ENCODE assay signal across 32 cellular contexts in the genomic region with DNA sequence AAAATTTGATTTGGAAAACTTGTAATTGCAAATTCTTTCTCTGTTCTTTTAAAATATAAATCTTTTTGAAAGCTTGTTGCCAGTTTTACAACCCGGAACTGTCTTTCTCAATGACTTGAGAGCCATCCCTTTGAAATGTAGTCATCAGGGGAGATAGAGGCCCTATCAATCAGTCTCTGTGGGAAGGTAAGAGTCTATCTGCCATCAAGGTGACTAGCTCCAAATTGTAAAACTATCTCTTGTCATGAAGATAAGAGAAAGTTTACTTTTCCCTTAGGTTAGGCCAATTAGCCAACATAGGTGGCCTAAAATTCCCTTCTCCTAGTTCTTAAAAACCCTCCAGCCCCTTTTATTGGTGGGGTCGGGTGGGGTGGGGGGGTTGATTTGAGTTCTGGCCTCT.
DNase-seq lines count a peak whose midpoint lies in the region; ATAC-seq and TF ChIP-seq lines count a peak whose summit lies in the region.
"Had no signal": no experiment of that assay in that cellular context is flagged by ENCODE, and none has a peak within 500 bp of the region (broad histone marks: within the 10 kb centered on the region; RNA-seq: fewer than 3 reads in every experiment).

No MANE protein-coding gene starts in this region.

- H2AK5ac ChIP-seq in mesendoderm (ENCODE audit: low read length): no peak overlapping the region

- WGBS in mesendoderm (ENCODE audit: extremely low coverage, insufficient coverage, low lambda C conversion rate): no CpG with 5 or more reads among the region's 2 CpGs
- 44 to 61% methylated on average over 2 of the region's 2 CpGs for WGBS in body of pancreas, 2 donors

- no peak overlapping the region for H3K18ac ChIP-seq in mesendoderm (ENCODE audit: low read length)

- H3F3A ChIP-seq in GM23338 (replicated peaks; ENCODE audit: low read depth) (no peaks in the 10 kb centered on the region), neural progenitor cell (ENCODE audit: low read depth) (no peaks in the 10 kb centered on the region)

- H3K27ac ChIP-seq in GM23338 (ENCODE audit: low read depth) (no peak overlapping the region), mesendoderm (ENCODE audit: low read depth, low read length) (no peak overlapping the region), neural progenitor cell (peak overlapping the region; percentile 43), body of pancreas (no peak overlapping the region)
- H3K27ac ChIP-seq: 22Rv1; A549; BLaER1; BLaER1 treated with 17β-estradiol and CSF1 and Interleukin-3, amounts not matched to agents 10 nM and 100 nM; C4-2B had no signal

- H3K4me1 Mint-ChIP-seq in GM23338: peaks cover 10% of the 10 kb centered on the region
- H3K4me1 Mint-ChIP-seq in neural progenitor cell: no peaks in the 10 kb centered on the region
- H3K4me1 Mint-ChIP-seq: B cell; CD14-positive monocyte; CD4-positive, alpha-beta memory T cell; CD4-positive, CD25-positive, alpha-beta regulatory T cell; CD8-positive, alpha-beta memory T cell had no signal

- H3K27ac Mint-ChIP-seq in GM23338 (no peak overlapping the region), neural progenitor cell (no peak overlapping the region)
- H3K27ac Mint-ChIP-seq: B cell; CD14-positive monocyte; CD4-positive, alpha-beta memory T cell; CD4-positive, alpha-beta T cell; CD4-positive, CD25-positive, alpha-beta regulatory T cell; CD8-positive, alpha-beta memory T cell; CD8-positive, alpha-beta T cell had no signal

- no peaks in the 10 kb centered on the region for H3K79me1 ChIP-seq in mesendoderm (ENCODE audit: low read length)

- H3K36me3 ChIP-seq in GM23338 (ENCODE audit: insufficient read depth) (no peaks in the 10 kb centered on the region), mesendoderm (ENCODE audit: control insufficient read depth, insufficient read depth, low read length) (no peaks in the 10 kb centered on the region), neural progenitor cell (no peaks in the 10 kb centered on the region), body of pancreas (replicated peaks in 1 of 2; ENCODE audit: insufficient read depth in 1 of 2, low read depth in 2 of 2) (no peaks in the 10 kb centered on the region)
- H3K36me3 ChIP-seq: BE2C; BLaER1; BLaER1 treated with 17β-estradiol and CSF1 and Interleukin-3, amounts not matched to agents 10 nM and 100 nM had no signal

- H3K27me3 ChIP-seq in GM23338 (ENCODE audit: insufficient read depth): no peaks in the 10 kb centered on the region
- H3K27me3 ChIP-seq in mesendoderm (ENCODE audit: insufficient read depth, low read length, poor library complexity): no peaks in the 10 kb centered on the region
- no peaks in the 10 kb centered on the region for H3K27me3 ChIP-seq in neural progenitor cell
- H3K27me3 ChIP-seq in body of pancreas: no peaks in the 10 kb centered on the region
- H3K27me3 ChIP-seq: BE2C; BLaER1; BLaER1 treated with 17β-estradiol and CSF1 and Interleukin-3, amounts not matched to agents 10 nM and 100 nM had no signal

- H2AFZ ChIP-seq in GM23338 (no peak overlapping the region), neural progenitor cell (replicated peaks) (no peak overlapping the region)

- H3K36me3 Mint-ChIP-seq in GM23338 (ENCODE audit: low read depth): no peaks in the 10 kb centered on the region
- H3K36me3 Mint-ChIP-seq in neural progenitor cell: no peaks in the 10 kb centered on the region
- H3K36me3 Mint-ChIP-seq: CD14-positive monocyte; CD4-positive, alpha-beta memory T cell; CD4-positive, CD25-positive, alpha-beta regulatory T cell; CD8-positive, alpha-beta memory T cell; CD8-positive, alpha-beta T cell had no signal

- no peak for TF ChIP-seq POLR2A in body of pancreas (IDR thresholded peaks at IDR 0.05)

- H3K4me3 Mint-ChIP-seq in GM23338 (no peak overlapping the region), neural progenitor cell (no peak overlapping the region)
- H3K4me3 Mint-ChIP-seq: B cell; CD14-positive monocyte; CD4-positive, alpha-beta memory T cell; CD4-positive, alpha-beta T cell; CD4-positive, CD25-positive, alpha-beta regulatory T cell; CD8-positive, alpha-beta memory T cell; CD8-positive, alpha-beta T cell had no signal

- H3K4me2 ChIP-seq in GM23338: no peak overlapping the region
- H3K4me2 ChIP-seq in mesendoderm (ENCODE audit: low read length): no peak overlapping the region
- no peak overlapping the region for H3K4me2 ChIP-seq in neural progenitor cell
- H3K4me2 ChIP-seq: A549; BLaER1; BLaER1 treated with 17β-estradiol and CSF1 and Interleukin-3, amounts not matched to agents 10 nM and 100 nM had no signal

- H3K9me3 ChIP-seq in neural progenitor cell (ENCODE audit: low read depth) (no peaks in the 10 kb centered on the region), body of pancreas (no peaks in the 10 kb centered on the region)
- H3K9me3 ChIP-seq: A549; BE2C; BLaER1; BLaER1 treated with 17β-estradiol and CSF1 and Interleukin-3, amounts not matched to agents 10 nM and 100 nM; Caco-2 had no signal

- no peak overlapping the region for H2BK5ac ChIP-seq in mesendoderm (ENCODE audit: low read length)

- no peaks in the 10 kb centered on the region for H3K79me2 ChIP-seq in GM23338 (replicated peaks; ENCODE audit: insufficient read depth)
- no peaks in the 10 kb centered on the region for H3K79me2 ChIP-seq in mesendoderm (ENCODE audit: control insufficient read depth, insufficient read depth, low read length)
- H3K79me2 ChIP-seq in neural progenitor cell (ENCODE audit: low read depth): no peaks in the 10 kb centered on the region

- no peak overlapping the region for H3K56ac ChIP-seq in mesendoderm (ENCODE audit: low read length)

- no peak overlapping the region for H4K8ac ChIP-seq in mesendoderm (ENCODE audit: low read depth, low read length)

- no peak overlapping the region for H3K23ac ChIP-seq in mesendoderm (ENCODE audit: low read length)

- H3K4me1 ChIP-seq in GM23338 (ENCODE audit: insufficient read depth) (peaks cover 7% of the 10 kb centered on the region; the same call in 1 of the 2 replicates), mesendoderm (ENCODE audit: control insufficient read depth, low read depth, low read length) (peaks cover 2% of the 10 kb centered on the region), neural progenitor cell (peaks cover 11% of the 10 kb centered on the region), body of pancreas (no peaks in the 10 kb centered on the region)
- H3K4me1 ChIP-seq: A549; BE2C; BLaER1; BLaER1 treated with 17β-estradiol and CSF1 and Interleukin-3, amounts not matched to agents 10 nM and 100 nM; Caco-2 had no signal

- DNase-seq in GM23338 (ENCODE audit: low spot score) (peak; percentile 1), mesendoderm (peak; percentile 52), neural progenitor cell (ENCODE audit: low spot score) (no peak), body of pancreas (no peak), 8988T (no peak), NCI-H748 (lab: John Stamatoyannopoulos, UW; ENCODE audit: unreplicated experiment) (no peak)
- DNase-seq: ACHN; AML-193; BE2C; C1 segment of cervical spinal cord; Caco-2; Calu3; CD4-positive, alpha-beta memory T cell; CD4-positive, alpha-beta T cell; CD4-positive, CD25-positive, alpha-beta regulatory T cell; CD8-positive, alpha-beta memory T cell; CD8-positive, alpha-beta T cell; COR-L47; DMS 273 treated with DMSO at 0.1 percent for 48 hours; DMS153; DMS53; DMS79; DMS79 treated with DMSO at 0.1 percent for 48 hours; DND-41; EL had no signal

- peaks cover 1% of the 10 kb centered on the region for H3K27me3 Mint-ChIP-seq in GM23338 (ENCODE audit: insufficient read depth, low read depth, poor library complexity)
- no peaks in the 10 kb centered on the region for H3K27me3 Mint-ChIP-seq in neural progenitor cell (ENCODE audit: insufficient read depth, low read depth)
- H3K27me3 Mint-ChIP-seq: B cell; CD4-positive, alpha-beta memory T cell; CD4-positive, alpha-beta T cell; CD4-positive, CD25-positive, alpha-beta regulatory T cell; CD8-positive, alpha-beta memory T cell had no signal

- H3K9ac ChIP-seq in mesendoderm (ENCODE audit: low read length) (no peak overlapping the region), neural progenitor cell (no peak overlapping the region)
- H3K9ac ChIP-seq: BLaER1; BLaER1 treated with 17β-estradiol and CSF1 and Interleukin-3, amounts not matched to agents 10 nM and 100 nM had no signal

- H3K9me3 Mint-ChIP-seq in GM23338: no peaks in the 10 kb centered on the region
- no peaks in the 10 kb centered on the region for H3K9me3 Mint-ChIP-seq in neural progenitor cell

- ATAC-seq in GM23338 (no peak), body of pancreas (no peak)
- ATAC-seq: A549; CD8-positive, alpha-beta T cell had no signal

- H2BK15ac ChIP-seq in mesendoderm (replicated peaks; ENCODE audit: low read depth): no peak overlapping the region

- no peak overlapping the region for H3K4me3 ChIP-seq in GM23338
- H3K4me3 ChIP-seq in mesendoderm (ENCODE audit: low read length): no peak overlapping the region
- no peak overlapping the region for H3K4me3 ChIP-seq in neural progenitor cell
- no peak overlapping the region for H3K4me3 ChIP-seq in body of pancreas
- H3K4me3 ChIP-seq: A549; BLaER1; BLaER1 treated with 17β-estradiol and CSF1 and Interleukin-3, amounts not matched to agents 10 nM and 100 nM had no signal

- no peaks in the 10 kb centered on the region for H3K9me2 ChIP-seq in GM23338 (ENCODE audit: insufficient read depth)

- no peak overlapping the region for H2BK120ac ChIP-seq in mesendoderm (ENCODE audit: low read depth, low read length)

- TF ChIP-seq CTCF in GM23338 (conservative IDR thresholded peaks at IDR 0.05; ENCODE audit: low read depth in 2 of 2) (no peak), neural progenitor cell (IDR thresholded peaks at IDR 0.05) (no peak), body of pancreas (IDR thresholded peaks at IDR 0.05) (no peak)

- no peak overlapping the region for H4K5ac ChIP-seq in mesendoderm (ENCODE audit: low read length)

- intact Hi-C loops in body of pancreas (cut with DNase I): no loop called here

- no peak overlapping the region for H3K4ac ChIP-seq in mesendoderm (ENCODE audit: low read depth, low read length)

- H4K20me1 ChIP-seq in GM23338 (replicated peaks; ENCODE audit: insufficient read depth) (no peaks in the 10 kb centered on the region), neural progenitor cell (ENCODE audit: low read depth) (no peaks in the 10 kb centered on the region)
- H4K20me1 ChIP-seq: BLaER1; BLaER1 treated with 17β-estradiol and CSF1 and Interleukin-3, amounts not matched to agents 10 nM and 100 nM had no signal

TF ChIP-seq in GM23338, 12 proteins besides CTCF, POLR2A, EP300 and RAD21:
- TF ChIP-seq ZNF114 (CRISPR knock-in tag; IDR thresholded peaks at IDR 0.05) (no peak), JUNB (IDR thresholded peaks at IDR 0.05; ENCODE audit: unreplicated experiment) (no peak)
TF ChIP-seq in GM23338: peak in this region for 0.

Comparison
In these comparisons a context has a peak if more than half of its experiments do, and no peak if none do; other contexts are left out.
1. DNase-seq: peak in GM23338 (single experiment) and mesendoderm (single experiment); none in neural progenitor cell (single experiment), body of pancreas (0 of 4), 8988T (single experiment) and NCI-H748 (single experiment).